In genomic region chr1:228830185-228830953, GRCh38 we compare ENCODE assay signal across 12 cellular contexts.
DNase-seq lines count a peak whose midpoint lies in the region; ATAC-seq and TF ChIP-seq lines count a peak whose summit lies in the region.
"Had no signal": no experiment of that assay in that cellular context is flagged by ENCODE, and none has a peak within 500 bp of the region (broad histone marks: within the 10 kb centered on the region; RNA-seq: fewer than 3 reads in every experiment).

No MANE protein-coding gene starts in this region.

- DNase-seq in Daoy (ENCODE audit: low read depth): peak; percentile 43
- peak; percentile 76 for DNase-seq in LNCaP clone FGC (ENCODE audit: low read depth)
- no peak for DNase-seq in left cardiac atrium
- peak; percentile 41 for DNase-seq in occipital lobe (lab: John Stamatoyannopoulos, UW)
- DNase-seq in AML-193 (lab: John Stamatoyannopoulos, UW): no peak
- no peak for DNase-seq in stimulated activated CD4-positive, alpha-beta T cell treated with anti-CD3 and anti-CD28 coated beads, Interleukin-4, amount 100 ng/mL, for 1 hour
- no peak for DNase-seq in NCI-H510A (lab: John Stamatoyannopoulos, UW)
- DNase-seq: CD4-positive, alpha-beta memory T cell; NCI-H1092 treated with DMSO at 0.1 percent for 48 hours; tibial artery had no signal

- peak; percentile 47 to 61 for ATAC-seq in left cardiac atrium
- ATAC-seq in HG03432 (IDR thresholded peaks at IDR 0.05; ENCODE audit: unreplicated experiment): no peak

- H3K4me3 ChIP-seq in LNCaP clone FGC (ENCODE audit: low read depth, low read length): no peak overlapping the region
- H3K4me3 ChIP-seq: ascending aorta, tibial artery had no signal

- no peak for TF ChIP-seq CTCF in LNCaP clone FGC (IDR thresholded peaks at IDR 0.05; ENCODE audit: control insufficient read depth, extremely low read depth, insufficient read depth)

- intact Hi-C loops in left cardiac atrium (cut with DNase I): no loop called here

Comparison
In these comparisons a context has a peak if more than half of its experiments do, and no peak if none do; other contexts are left out.
1. DNase-seq: peak in Daoy (single experiment), LNCaP clone FGC (single experiment) and occipital lobe (single experiment); none in left cardiac atrium (single experiment), AML-193 (0 of 2), stimulated activated CD4-positive, alpha-beta T cell treated with anti-CD3 and anti-CD28 coated beads, Interleukin-4, amount 100 ng/mL, for 1 hour (single experiment) and NCI-H510A (single experiment).